In the genomic region with DNA sequence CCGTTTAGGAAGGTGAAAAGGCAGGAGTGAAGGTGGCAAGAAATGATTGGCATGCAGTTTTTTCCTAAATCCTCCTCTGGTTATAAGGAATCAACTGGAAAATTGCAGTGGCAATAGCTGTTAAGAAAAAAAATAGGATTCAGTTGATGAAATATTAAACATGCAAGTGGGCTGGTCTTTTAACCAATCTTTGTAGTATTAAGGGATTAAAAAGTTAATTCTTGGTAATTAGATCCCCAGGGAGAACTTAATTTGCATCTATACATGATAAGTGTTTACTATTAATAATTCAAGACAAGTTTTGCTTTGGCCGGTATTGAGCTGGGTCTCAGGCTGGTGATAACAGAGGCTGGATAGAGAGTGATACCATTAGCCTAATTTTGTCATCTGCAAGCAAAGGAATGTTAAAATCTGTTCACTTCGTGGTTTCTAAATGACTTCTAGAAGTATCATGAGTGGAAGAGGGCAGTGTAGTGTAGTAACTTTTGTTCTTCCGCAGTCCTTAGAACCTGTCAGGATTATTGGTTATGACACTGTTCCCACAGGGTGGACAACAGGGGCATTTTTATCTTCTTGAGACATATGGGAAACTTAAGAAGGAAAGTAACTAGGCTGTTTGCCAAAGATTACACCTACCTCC, we compare ENCODE assay signal across 11 cellular contexts.
DNase-seq lines count a peak whose midpoint lies in the region; ATAC-seq and TF ChIP-seq lines count a peak whose summit lies in the region.
"Had no signal": no experiment of that assay in that cellular context is flagged by ENCODE, and none has a peak within 500 bp of the region (broad histone marks: within the 10 kb centered on the region; RNA-seq: fewer than 3 reads in every experiment).

No MANE protein-coding gene starts in this region.

- CTCF ChIA-PET in activated naive CD4-positive, alpha-beta T cell treated with anti-CD3 and anti-CD28 coated beads, Interleukin-2, amount 10 ng/mL, durations not matched to agents 7 days and 5 days (lab: Charles Lee) = no interaction called here
- CTCF ChIA-PET in T-cell (lab: Charles Lee) = interaction anchor here in 1 of 2 donors (0.5 kb wide), 1 partner anchor 80 kb away, joined by 3 read pairs; no protein-coding TSS in a partner anchor

- 55 to 67% methylated on average over 4 of the region's 4 CpGs for WGBS in esophagus squamous epithelium, 2 donors

- POLR2A ChIA-PET in T-cell (lab: Charles Lee) = interaction anchor here in 1 of 2 donors (0.6 kb wide), 1 partner anchor 309 kb away, joined by 4 read pairs; no protein-coding TSS in a partner anchor

- no peak for TF ChIP-seq POLR2A in esophagus squamous epithelium (IDR thresholded peaks at IDR 0.05)

- no peaks in the 10 kb centered on the region for H3K27me3 Mint-ChIP-seq in activated naive CD4-positive, alpha-beta T cell treated with anti-CD3 and anti-CD28 coated beads, Interleukin-2, amount 10 ng/mL, durations not matched to agents 7 days and 5 days
- H3K27me3 Mint-ChIP-seq in T-cell = no peaks in the 10 kb centered on the region

- no peaks in the 10 kb centered on the region for H3K9me3 Mint-ChIP-seq in activated naive CD4-positive, alpha-beta T cell treated with anti-CD3 and anti-CD28 coated beads, Interleukin-2, amount 10 ng/mL, durations not matched to agents 7 days and 5 days
- H3K9me3 Mint-ChIP-seq in T-cell = no peaks in the 10 kb centered on the region

- H3K4me1 ChIP-seq in esophagus squamous epithelium (peaks cover 19 to 66% (median 26%) of the 10 kb centered on the region in 3 donors), thoracic aorta (ENCODE audit: control insufficient read depth in 1 of 2, low read depth in 2 of 2) (peaks cover 3 to 14% of the 10 kb centered on the region in 2 donors), HAP-1 (no peaks in the 10 kb centered on the region)

- in situ Hi-C loops in HAP-1 (cut with MboI; ENCODE audit: low sequenced_read_pairs) = no loop called here

- peaks cover 57% of the 10 kb centered on the region for H3K36me3 Mint-ChIP-seq in activated naive CD4-positive, alpha-beta T cell treated with anti-CD3 and anti-CD28 coated beads, Interleukin-2, amount 10 ng/mL, durations not matched to agents 7 days and 5 days
- H3K36me3 Mint-ChIP-seq in T-cell = peaks cover 15% of the 10 kb centered on the region

- TF ChIP-seq CTCF in esophagus squamous epithelium (IDR thresholded peaks at IDR 0.05) (no peak), thoracic aorta (IDR thresholded peaks at IDR 0.05) (no peak)

- ATAC-seq in T-cell (replicated peaks in 1 of 4) (no peak), thoracic aorta (ENCODE audit: insufficient number of reproducible peaks, low FRiP score, low read depth) (no peak), HG02938 (IDR thresholded peaks at IDR 0.05; ENCODE audit: unreplicated experiment) (no peak)

- DNase-seq in activated naive CD4-positive, alpha-beta T cell treated with anti-CD3 and anti-CD28 coated beads, Interleukin-2, amount 10 ng/mL, durations not matched to agents 7 days and 5 days = no peak
- DNase-seq in activated naive CD4-positive, alpha-beta T cell treated with anti-CD3 and anti-CD28 coated beads, Interleukin-2, amount 50 U/mL, for 16 hours = no peak
- no peak for DNase-seq in T-cell
- no peak for DNase-seq in esophagus squamous epithelium (lab: John Stamatoyannopoulos, UW)
- DNase-seq in thoracic aorta (ENCODE audit: low spot score) = no peak
- no peak for DNase-seq in HAP-1 (ENCODE audit: low spot score in 2 of 2)
- no peak for DNase-seq in medulla oblongata (ENCODE audit: extremely low spot score)
- DNase-seq: effector CD8-positive, alpha-beta T cell; NCI-H82 had no signal

- peak overlapping the region in 3 of 4 donors; percentile 65 to 77 (median 74) for H3K27ac ChIP-seq in esophagus squamous epithelium
- no peak overlapping the region for H3K27ac ChIP-seq in thoracic aorta
- H3K27ac ChIP-seq: parathyroid adenoma had no signal

- intact Hi-C loops in esophagus squamous epithelium (cut with DNase I) = no loop called here

- H3K27me3 ChIP-seq in esophagus squamous epithelium (no peaks in the 10 kb centered on the region), thoracic aorta (replicated peaks; ENCODE audit: insufficient read depth) (no peaks in the 10 kb centered on the region), HAP-1 (ENCODE audit: low read depth) (peaks cover 3% of the 10 kb centered on the region; the same call in 1 of the 2 replicates)

- H3K4me3 ChIP-seq in esophagus squamous epithelium = peak overlapping the region in 1 of 4 donors; percentile 29
- peak overlapping the region; percentile 15 for H3K4me3 ChIP-seq in thoracic aorta
- no peak overlapping the region for H3K4me3 ChIP-seq in HAP-1

- H3K27ac Mint-ChIP-seq in activated naive CD4-positive, alpha-beta T cell treated with anti-CD3 and anti-CD28 coated beads, Interleukin-2, amount 10 ng/mL, durations not matched to agents 7 days and 5 days = peak overlapping the region; percentile 86
- H3K27ac Mint-ChIP-seq in T-cell = peak overlapping the region; percentile 93 to 96

- H3K4me1 Mint-ChIP-seq in activated naive CD4-positive, alpha-beta T cell treated with anti-CD3 and anti-CD28 coated beads, Interleukin-2, amount 10 ng/mL, durations not matched to agents 7 days and 5 days = peaks cover 93% of the 10 kb centered on the region
- peaks cover 89 to 96% (median 94%) of the 10 kb centered on the region in 3 donors for H3K4me1 Mint-ChIP-seq in T-cell

- H3K36me3 ChIP-seq in esophagus squamous epithelium (peaks cover 0 to 3% (median 0%) of the 10 kb centered on the region in 3 donors), thoracic aorta (no peaks in the 10 kb centered on the region), HAP-1 (replicated peaks) (no peaks in the 10 kb centered on the region)

- peak overlapping the region; percentile 72 for H3K4me3 Mint-ChIP-seq in activated naive CD4-positive, alpha-beta T cell treated with anti-CD3 and anti-CD28 coated beads, Interleukin-2, amount 10 ng/mL, durations not matched to agents 7 days and 5 days
- H3K4me3 Mint-ChIP-seq in T-cell = peak overlapping the region; percentile 63 to 84 (median 69)

- H3K9me3 ChIP-seq in esophagus squamous epithelium = no peaks in the 10 kb centered on the region
- no peaks in the 10 kb centered on the region for H3K9me3 ChIP-seq in thoracic aorta
- no peaks in the 10 kb centered on the region for H3K9me3 ChIP-seq in HAP-1

Comparison
In these comparisons a context has a peak if more than half of its experiments do, and no peak if none do; other contexts are left out.
1. H3K27ac ChIP-seq: peak in esophagus squamous epithelium (3 of 4); none in thoracic aorta (0 of 2).